In the genomic region with DNA sequence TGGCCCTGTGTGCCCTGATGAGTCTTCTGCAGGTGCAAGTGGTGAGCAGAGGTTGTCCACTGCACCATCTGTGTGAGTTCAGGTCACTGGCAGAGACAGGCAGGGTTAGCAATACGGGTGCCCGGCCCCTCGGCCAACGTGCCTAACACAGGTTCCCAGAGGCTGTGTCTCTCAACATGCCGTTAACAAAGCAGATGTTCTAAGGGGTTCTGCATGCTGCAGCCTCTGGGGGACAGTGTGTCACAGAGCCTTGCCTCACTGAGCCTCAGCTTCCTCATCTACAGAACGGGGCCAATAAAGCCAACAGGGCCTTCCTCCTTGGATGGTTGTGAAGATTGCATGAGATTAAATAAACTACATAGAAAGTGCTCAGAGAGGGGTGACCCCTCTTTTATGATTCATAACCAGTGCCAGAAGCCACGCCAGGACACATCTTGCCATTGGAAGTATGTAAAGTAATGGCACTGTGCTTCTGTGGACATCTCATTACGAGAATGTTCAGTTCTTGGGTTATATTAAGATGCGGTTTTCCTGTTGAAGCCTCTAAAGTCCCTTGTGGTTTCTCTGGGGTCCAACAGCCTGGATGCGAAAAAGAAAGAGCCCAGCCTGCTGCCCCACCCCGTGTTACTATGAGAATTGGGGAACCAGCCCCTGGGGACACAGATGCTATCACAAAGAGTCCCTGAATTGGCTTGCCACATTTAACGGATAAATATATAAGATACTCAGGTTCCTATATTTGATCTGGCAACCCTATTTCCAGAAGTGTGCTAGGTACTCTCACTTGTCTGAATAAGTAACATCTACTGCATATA, we compare ENCODE assay signal across 9 cellular contexts. TPM values are rescaled to one million over a fixed set of nuclear protein-coding genes. Genes with fewer than 3 reads are reported as not detected.
A peak's percentile ranks its signal among the peaks of the same experiment; 100 is the strongest.
DNase-seq lines count a peak whose midpoint lies in the region; ATAC-seq, FAIRE-seq and TF ChIP-seq lines count a peak whose summit lies in the region.
"Had no signal": no experiment of that assay in that cellular context is flagged by ENCODE, and none has a peak within 500 bp of the region (broad histone marks: within the 10 kb centered on the region; RNA-seq: fewer than 3 reads in every experiment).

No MANE protein-coding gene starts in this region.

- no peak overlapping the region for H3K4me3 ChIP-seq in stomach
- H3K4me3 ChIP-seq in kidney (ENCODE audit: low read length in 2 of 2): no peak overlapping the region

- H3K27me3 Mint-ChIP-seq in activated B cell treated with CpG ODN at 0.5 μM for 24 hours: no peaks in the 10 kb centered on the region

- H3K9me3 ChIP-seq in stomach (no peaks in the 10 kb centered on the region), kidney (ENCODE audit: control insufficient read depth in 1 of 2, low read length in 2 of 2) (no peaks in the 10 kb centered on the region)

- H3K4me1 ChIP-seq in stomach (peaks cover 4 to 20% (median 9%) of the 10 kb centered on the region in 4 donors), kidney (ENCODE audit: control insufficient read depth in 1 of 2, insufficient read depth in 1 of 2, low read depth in 1 of 2, low read length in 2 of 2) (peaks cover 0 to 6% of the 10 kb centered on the region in 2 donors)

- H3K36me3 ChIP-seq in stomach (no peaks in the 10 kb centered on the region), kidney (ENCODE audit: control insufficient read depth in 1 of 2, insufficient read depth in 2 of 2, low read length in 2 of 2) (no peaks in the 10 kb centered on the region)

- intact Hi-C loops in activated B cell treated with CpG ODN at 0.5 μM for 24 hours (cut with micrococcal nuclease) (loop anchor here (1.0 to 5.0 kb wide), 3 partner anchors 8 to 45 kb away; a partner anchor contains a TSS), stomach (cut with DNase I; ENCODE audit: low total_unique reads) (loop anchor here (2.0 kb wide), 1 partner anchor 237 kb away; no protein-coding TSS in a partner anchor), kidney (cut with DNase I) (no loop called here)

- peaks cover 90% of the 10 kb centered on the region for H3K4me1 Mint-ChIP-seq in activated B cell treated with CpG ODN at 0.5 μM for 24 hours
- H3K4me1 Mint-ChIP-seq: nephron had no signal

- H3K4me3 Mint-ChIP-seq in activated B cell treated with CpG ODN at 0.5 μM for 24 hours: peak overlapping the region; percentile 65
- H3K4me3 Mint-ChIP-seq: nephron had no signal

- no peak for TF ChIP-seq EP300 in stomach (IDR thresholded peaks at IDR 0.05)

- no peaks in the 10 kb centered on the region for H3K36me3 Mint-ChIP-seq in activated B cell treated with CpG ODN at 0.5 μM for 24 hours (ENCODE audit: low read depth)

- 60 to 83% (median 73%) methylated on average over 10 to 12 of the region's 12 CpGs for WGBS in stomach, 5 donors

- H3K27ac ChIP-seq in stomach (peak overlapping the region in 3 of 5 donors; percentile 21 to 60 (median 40)), kidney (ENCODE audit: low read depth in 2 of 2, low read length in 2 of 2) (no peak overlapping the region)

- POLR2A ChIA-PET in activated B cell treated with CpG ODN at 0.5 μM for 24 hours (lab: Charles Lee): interaction anchor here (0.6 to 3.4 kb wide), 12 partner anchors 8 to 472 kb away, joined by 3 to 36 read pairs (median 6); a partner anchor contains a TSS

- DNase-seq in GF-D8 (lab: John Stamatoyannopoulos, UW) (peak; percentile 99), activated B cell treated with CpG ODN at 0.5 μM for 24 hours (peak; percentile 66), stomach (no peak), epidermal melanocyte (ENCODE audit: insufficient read length, low spot score) (no peak), mesenteric fat pad (ENCODE audit: low spot score) (no peak), kidney (no peak)

- FAIRE-seq in kidney (lab: Jason Lieb, UNC): no peak

- H3K27me3 ChIP-seq in stomach: no peaks in the 10 kb centered on the region

- TF ChIP-seq CTCF in activated B cell treated with CpG ODN at 0.5 μM for 24 hours (IDR thresholded peaks at IDR 0.05) (no peak), stomach (IDR thresholded peaks at IDR 0.05) (no peak), kidney (IDR thresholded peaks at IDR 0.05; ENCODE audit: borderline replicate concordance, extremely low read depth, insufficient read depth) (no peak)

- ATAC-seq in GM19372 (IDR thresholded peaks at IDR 0.05; ENCODE audit: low read depth, unreplicated experiment): peak; percentile 76
- peak; percentile 75 for ATAC-seq in HG03280 (IDR thresholded peaks at IDR 0.05; ENCODE audit: unreplicated experiment)
- peak; percentile 81 for ATAC-seq in activated B cell treated with CpG ODN at 0.5 μM for 24 hours (ENCODE audit: low read depth)

- no peak for TF ChIP-seq POLR2A in stomach (IDR thresholded peaks at IDR 0.05)

- no peak overlapping the region for H3K9ac ChIP-seq in kidney (ENCODE audit: low read length in 2 of 2)

- H3K27ac Mint-ChIP-seq in activated B cell treated with CpG ODN at 0.5 μM for 24 hours: peak overlapping the region; percentile 93
- H3K27ac Mint-ChIP-seq: nephron had no signal

- H3K9me3 Mint-ChIP-seq in activated B cell treated with CpG ODN at 0.5 μM for 24 hours: no peaks in the 10 kb centered on the region
- H3K9me3 Mint-ChIP-seq: nephron had no signal

- CTCF ChIA-PET in activated B cell treated with CpG ODN at 0.5 μM for 24 hours (lab: Charles Lee): interaction anchor here (1.0 to 6.3 kb wide), 6 partner anchors 9 to 235 kb away, joined by 3 to 84 read pairs (median 8); no protein-coding TSS in a partner anchor

RNA-seq across cellular contexts. Expression of a gene that starts 11.2 kb away (rescaled TPM):
- total RNA-seq in activated B cell treated with CpG ODN at 0.5 μM for 24 hours (45.8 and 51.9 TPM in 2 replicates), stomach (10 to 100 TPM; 26.8 to 56.2 (median 37.1) TPM), mesenteric fat pad (18.4 TPM), kidney (42.6 TPM)
- polyA plus RNA-seq in stomach (10 to 100 TPM; 12.6 to 19.3 (median 14.8) TPM), kidney (ENCODE audit: insufficient read depth, low read depth, low replicate concordance) (18.5 TPM)

RNA-seq across cellular contexts. Expression of a gene that starts 43.4 kb away (rescaled TPM):
- total RNA-seq in activated B cell treated with CpG ODN at 0.5 μM for 24 hours (3.2 and 3.3 TPM in 2 replicates), stomach (100 to 1,000 TPM in 2 of 5 donors, 10 to 100 TPM in 3; 50.4 to 513 (median 90.4) TPM), mesenteric fat pad (75.5 TPM), kidney (50.4 TPM)
- polyA plus RNA-seq in stomach (1 to 10 TPM; 4.4 to 7.8 (median 6.1) TPM), kidney (ENCODE audit: insufficient read depth, low read depth, low replicate concordance) (15.5 TPM)

Comparison
In these comparisons a context has a peak if more than half of its experiments do, and no peak if none do; other contexts are left out.
1. DNase-seq: peak in GF-D8 (single experiment) and activated B cell treated with CpG ODN at 0.5 μM for 24 hours (single experiment); none in stomach (single experiment), epidermal melanocyte (single experiment), mesenteric fat pad (single experiment) and kidney (single experiment).
2. H3K27ac ChIP-seq: peak in stomach (3 of 5); none in kidney (0 of 2).
3. RNA of a gene that starts 43.4 kb away (total RNA-seq): 50.4 to 513 TPM in stomach, 75.5 TPM in mesenteric fat pad (single experiment) and 50.4 TPM in kidney (single experiment); 3.2 to 3.3 TPM in activated B cell treated with CpG ODN at 0.5 μM for 24 hours; every median in the first group is over 10 times any median in the second.
4. Peak in every context shown above with its lines, with median percentiles within 50 percentile points of each other: ATAC-seq.